Comparison of ENCODE assay signal across 8 cellular contexts in genomic region chr3:86969500-86970189, GRCh38. TPM values are rescaled to one million over a fixed set of nuclear protein-coding genes. Genes with fewer than 3 reads are reported as not detected.
DNase-seq lines count a peak whose midpoint lies in the region; ATAC-seq and TF ChIP-seq lines count a peak whose summit lies in the region.

No MANE protein-coding gene starts in this region.

- TF ChIP-seq EP300 in sigmoid colon (IDR thresholded peaks at IDR 0.05), result no peak
- no peak for TF ChIP-seq EP300 in suprapubic skin (IDR thresholded peaks at IDR 0.05)

- intact Hi-C loops in HCT116 (cut with micrococcal nuclease), result loop anchor here (2.0 to 10.0 kb wide), 2 partner anchors 113 to 195 kb away; no protein-coding TSS in a partner anchor
- intact Hi-C loops in sigmoid colon (cut with DNase I), result loop anchor here (5.0 kb wide), 1 partner anchor 118 kb away; no protein-coding TSS in a partner anchor

- H3K36me3 ChIP-seq in HCT116 (ENCODE audit: control insufficient read depth in 1 of 2, insufficient read depth in 2 of 2, low read length in 2 of 2) (no peaks in the 10 kb centered on the region), NT2/D1 (ENCODE audit: insufficient read depth, insufficient read length, low read length) (no peaks in the 10 kb centered on the region), sigmoid colon (peaks cover 0 to 26% (median 7%) of the 10 kb centered on the region in 4 donors), suprapubic skin (peaks cover 3% of the 10 kb centered on the region)

- peak; percentile 37 for DNase-seq in activated naive CD4-positive, alpha-beta T cell treated with anti-CD3 and anti-CD28 coated beads, Interleukin-2, amount 10 ng/mL, durations not matched to agents 7 days and 5 days
- no peak for DNase-seq in activated naive CD4-positive, alpha-beta T cell treated with Interleukin-2 at 50 U/mL for 16 hours
- DNase-seq in HCT116 (ENCODE audit: low read depth, low spot score), result peak; percentile 38
- peak; percentile 38 for DNase-seq in NT2/D1 (ENCODE audit: low read depth, low spot score)
- peak; percentile 63 for DNase-seq in epithelial cell of esophagus (ENCODE audit: low read depth)
- no peak for DNase-seq in sigmoid colon
- no peak for DNase-seq in T-helper 9 cell
- no peak for DNase-seq in suprapubic skin (ENCODE audit: low spot score in 2 of 2)

- H3K36me3 Mint-ChIP-seq in activated naive CD4-positive, alpha-beta T cell treated with anti-CD3 and anti-CD28 coated beads, Interleukin-2, amount 10 ng/mL, durations not matched to agents 7 days and 5 days, result no peaks in the 10 kb centered on the region

- TF ChIP-seq POLR2A in HCT116 (IDR thresholded peaks at IDR 0.05; ENCODE audit: borderline replicate concordance, extremely low read depth, insufficient read depth, insufficient read length) (no peak), sigmoid colon (IDR thresholded peaks at IDR 0.05) (no peak), suprapubic skin (IDR thresholded peaks at IDR 0.05) (no peak)

- H3K27me3 ChIP-seq in HCT116 (ENCODE audit: insufficient read depth, low read length) (no peaks in the 10 kb centered on the region), NT2/D1 (ENCODE audit: insufficient read depth, insufficient read length) (no peaks in the 10 kb centered on the region), sigmoid colon (no peaks in the 10 kb centered on the region), suprapubic skin (no peaks in the 10 kb centered on the region)

- POLR2A ChIA-PET in HCT116 (lab: Charles Lee), result no interaction called here

- H3K27me3 Mint-ChIP-seq in activated naive CD4-positive, alpha-beta T cell treated with anti-CD3 and anti-CD28 coated beads, Interleukin-2, amount 10 ng/mL, durations not matched to agents 7 days and 5 days, result no peaks in the 10 kb centered on the region

- no peaks in the 10 kb centered on the region for H3K9me3 ChIP-seq in HCT116 (ENCODE audit: control insufficient read depth in 1 of 2, insufficient read depth in 1 of 2, low read depth in 1 of 2, low read length in 2 of 2)
- no peaks in the 10 kb centered on the region; the same call in 1 of the 2 replicates for H3K9me3 ChIP-seq in NT2/D1 (ENCODE audit: insufficient read depth, low read length)
- H3K9me3 ChIP-seq in sigmoid colon, result no peaks in the 10 kb centered on the region
- no peaks in the 10 kb centered on the region for H3K9me3 ChIP-seq in suprapubic skin

- H3K9me2 ChIP-seq in HCT116 (ENCODE audit: insufficient read depth), result no peaks in the 10 kb centered on the region

- no peaks in the 10 kb centered on the region for H3K4me1 Mint-ChIP-seq in activated naive CD4-positive, alpha-beta T cell treated with anti-CD3 and anti-CD28 coated beads, Interleukin-2, amount 10 ng/mL, durations not matched to agents 7 days and 5 days

- BruUV-seq in HCT116 (replicated peaks; lab: Mats Ljungman, UMichigan), result no TSS peak

- H4K20me1 ChIP-seq in HCT116 (ENCODE audit: insufficient read depth), result no peaks in the 10 kb centered on the region

- H3K4me3 ChIP-seq in HCT116 (replicated peaks in 1 of 2; ENCODE audit: low read depth in 1 of 2, low read length in 2 of 2) (no peak overlapping the region), NT2/D1 (ENCODE audit: insufficient read length, low read depth) (no peak overlapping the region), epithelial cell of esophagus (ENCODE audit: low read length) (no peak overlapping the region), sigmoid colon (no peak overlapping the region), suprapubic skin (no peak overlapping the region)

- H3K79me2 ChIP-seq in HCT116 (ENCODE audit: insufficient read depth, low read length), result no peaks in the 10 kb centered on the region

- no peaks in the 10 kb centered on the region for H3K9me3 Mint-ChIP-seq in activated naive CD4-positive, alpha-beta T cell treated with anti-CD3 and anti-CD28 coated beads, Interleukin-2, amount 10 ng/mL, durations not matched to agents 7 days and 5 days

- no peak overlapping the region for H3K4me2 ChIP-seq in HCT116 (ENCODE audit: low read length)

- H3K4me1 ChIP-seq in HCT116 (ENCODE audit: control insufficient read depth in 1 of 2, insufficient read depth in 2 of 2, low read length in 2 of 2), result no peaks in the 10 kb centered on the region
- no peaks in the 10 kb centered on the region for H3K4me1 ChIP-seq in NT2/D1 (ENCODE audit: insufficient read depth, insufficient read length)
- H3K4me1 ChIP-seq in sigmoid colon, result no peaks in the 10 kb centered on the region
- H3K4me1 ChIP-seq in suprapubic skin, result no peaks in the 10 kb centered on the region

- H3K9ac ChIP-seq in HCT116 (ENCODE audit: low read length), result no peak overlapping the region
- no peak overlapping the region for H3K9ac ChIP-seq in NT2/D1 (ENCODE audit: insufficient read length, low read depth)

- H3K27ac Mint-ChIP-seq in activated naive CD4-positive, alpha-beta T cell treated with anti-CD3 and anti-CD28 coated beads, Interleukin-2, amount 10 ng/mL, durations not matched to agents 7 days and 5 days, result no peak overlapping the region

- no peak overlapping the region for H3K4me3 Mint-ChIP-seq in activated naive CD4-positive, alpha-beta T cell treated with anti-CD3 and anti-CD28 coated beads, Interleukin-2, amount 10 ng/mL, durations not matched to agents 7 days and 5 days

- 58 to 59% methylated on average over 6 of the region's 6 CpGs for WGBS in sigmoid colon, 2 donors
- 74% methylated on average over 6 of the region's 6 CpGs for WGBS in suprapubic skin

- no peak overlapping the region for H2AFZ ChIP-seq in HCT116 (ENCODE audit: low read depth, low read length, poor library complexity, severe bottlenecking)

- H3K27ac ChIP-seq in HCT116 (ENCODE audit: low read depth, low read length), result no peak overlapping the region
- no peak overlapping the region for H3K27ac ChIP-seq in sigmoid colon
- no peak overlapping the region for H3K27ac ChIP-seq in suprapubic skin

- RAD21 ChIA-PET in HCT116 (lab: Charles Lee; ENCODE audit: low non-redundant PET in 1 of 2, low total read pairs in 2 of 2, uncharacterized antibody in 2 of 2, unreplicated experiment in 2 of 2), result no interaction called here

- peak; percentile 75 for ATAC-seq in HCT116

- TF ChIP-seq CTCF in HCT116 (IDR thresholded peaks at IDR 0.05 in 2 of 3, conservative IDR thresholded peaks at IDR 0.05 in 1 of 3; ENCODE audit: borderline replicate concordance in 1 of 3, insufficient read depth in 1 of 3, low read depth in 2 of 3, low read length in 2 of 3), result peak; percentile 34 to 88 (median 73); a peak in 5 of 6 replicates
- peak; percentile 61 for TF ChIP-seq CTCF in epithelial cell of esophagus (IDR thresholded peaks at IDR 0.05; ENCODE audit: insufficient read depth, low read depth, low read length, missing control alignments)
- TF ChIP-seq CTCF in sigmoid colon (IDR thresholded peaks at IDR 0.05), result peak in 3 of 4 experiments; percentile 28 to 59 (median 35)
- TF ChIP-seq CTCF in suprapubic skin (IDR thresholded peaks at IDR 0.05), result peak in 1 of 2 donors; percentile 41

- TF ChIP-seq RAD21 in HCT116 (IDR thresholded peaks at IDR 0.05; ENCODE audit: low read depth), result peak; percentile 52

- CTCF ChIA-PET in activated naive CD4-positive, alpha-beta T cell treated with anti-CD3 and anti-CD28 coated beads, Interleukin-2, amount 10 ng/mL, durations not matched to agents 7 days and 5 days (lab: Charles Lee), result interaction anchor here (2.3 to 2.4 kb wide), 2 partner anchors 113 to 198 kb away, joined by 10 read pairs; no protein-coding TSS in a partner anchor
- CTCF ChIA-PET in HCT116 (lab: Charles Lee), result no interaction called here

TF ChIP-seq in HCT116, 20 proteins besides CTCF, POLR2A, EP300 and RAD21:
- TF ChIP-seq JUND (IDR thresholded peaks at IDR 0.05), result no peak
- no peak for TF ChIP-seq ZFX (IDR thresholded peaks at IDR 0.05)
- no peak for TF ChIP-seq POLR2AphosphoS5 (IDR thresholded peaks at IDR 0.05; ENCODE audit: low read depth, low read length)
- TF ChIP-seq SP1 (IDR thresholded peaks at IDR 0.05; ENCODE audit: low read depth), result no peak
- TF ChIP-seq REST (IDR thresholded peaks at IDR 0.05; ENCODE audit: low read depth), result no peak
- TF ChIP-seq, protein P1, sequence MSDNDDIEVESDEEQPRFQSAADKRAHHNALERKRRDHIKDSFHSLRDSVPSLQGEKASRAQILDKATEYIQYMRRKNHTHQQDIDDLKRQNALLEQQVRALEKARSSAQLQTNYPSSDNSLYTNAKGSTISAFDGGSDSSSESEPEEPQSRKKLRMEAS (IDR thresholded peaks at IDR 0.05), result no peak
- no peak for TF ChIP-seq SRF (IDR thresholded peaks at IDR 0.05; ENCODE audit: low read depth)
- TF ChIP-seq TCF7L2 (IDR thresholded peaks at IDR 0.05; ENCODE audit: borderline replicate concordance, extremely low read depth, insufficient read depth, insufficient read length), result peak; percentile 33
- TF ChIP-seq FOSL1 (IDR thresholded peaks at IDR 0.05; ENCODE audit: low read depth), result no peak
TF ChIP-seq in HCT116: peak in this region for 1.

RNA-seq across cellular contexts. Expression of gene VGLL3, which starts 21.3 kb away (rescaled TPM):
- total RNA-seq in HCT116 (2021; ENCODE audit: unreplicated experiment), result 0.10 TPM
- polyA plus RNA-seq in HCT116 (2012), result not detected in 2 replicates
- 10 to 100 TPM; 24.0 to 35.0 (median 31.6) TPM for total RNA-seq in sigmoid colon
- polyA plus RNA-seq in sigmoid colon, result 1 to 10 TPM in 2 of 3 donors, under 1 TPM in 1; 0.23 to 4.8 (median 1.4) TPM
- 10 to 100 TPM in 2 of 4 donors, 1 to 10 TPM in 2; 6.2 to 17.8 (median 12.6) TPM for total RNA-seq in suprapubic skin

Comparison
In these comparisons a context has a peak if more than half of its experiments do, and no peak if none do; other contexts are left out.
1. DNase-seq: peak in activated naive CD4-positive, alpha-beta T cell treated with anti-CD3 and anti-CD28 coated beads, Interleukin-2, amount 10 ng/mL, durations not matched to agents 7 days and 5 days (single experiment), HCT116 (single experiment), NT2/D1 (single experiment) and epithelial cell of esophagus (single experiment); none in activated naive CD4-positive, alpha-beta T cell treated with Interleukin-2 at 50 U/mL for 16 hours (single experiment), sigmoid colon (single experiment), T-helper 9 cell (single experiment) and suprapubic skin (0 of 2).